22 cellular contexts compared by ENCODE assay signal in genomic region chr16:8614435-8615029, GRCh38. TPM values are rescaled to one million over a fixed set of nuclear protein-coding genes. Genes with fewer than 3 reads are reported as not detected.
DNase-seq lines count a peak whose midpoint lies in the region; ATAC-seq, FAIRE-seq and TF ChIP-seq lines count a peak whose summit lies in the region.
"Had no signal": no experiment of that assay in that cellular context is flagged by ENCODE, and none has a peak within 500 bp of the region (broad histone marks: within the 10 kb centered on the region; RNA-seq: fewer than 3 reads in every experiment).

No MANE protein-coding gene starts in this region.

- no peaks in the 10 kb centered on the region for H3K79me1 ChIP-seq in H1 (ENCODE audit: low read depth, low read length)

- H4K91ac ChIP-seq in H1 (replicated peaks; ENCODE audit: insufficient read length, low read length) = no peak overlapping the region

- H3K36me3 ChIP-seq in H1 (ENCODE audit: control insufficient read depth in 2 of 4, insufficient read depth in 4 of 4, low read length in 3 of 4) = no peaks in the 10 kb centered on the region
- H3K36me3 ChIP-seq: BLaER1 treated with 17β-estradiol and CSF1 and Interleukin-3, amounts not matched to agents 10 nM and 100 nM had no signal

- CTCF ChIA-PET in H1 (lab: Charles Lee; ENCODE audit: partially characterized antibody) = interaction anchor here (1.0 to 2.0 kb wide), 4 partner anchors 9 to 21 kb away, joined by 3 to 11 read pairs (median 6); no protein-coding TSS in a partner anchor

- H3K4me1 ChIP-seq in H1 (replicated peaks in 1 of 4; ENCODE audit: control insufficient read depth in 3 of 4, insufficient read depth in 4 of 4, low read length in 3 of 4) = no peaks in the 10 kb centered on the region
- H3K4me1 ChIP-seq: A549, Caco-2 had no signal

- H3K9me3 ChIP-seq in H1 (ENCODE audit: insufficient read depth in 2 of 2, low read depth in 1 of 2, low read length in 1 of 2) = no peaks in the 10 kb centered on the region
- H3K9me3 ChIP-seq: A549, Caco-2 had no signal

- no peak overlapping the region for H3K4ac ChIP-seq in H1 (replicated peaks; ENCODE audit: insufficient read length, low read depth, low read length)

- H2AFZ ChIP-seq in H1 (ENCODE audit: low read length) = 0 out of 2 replicates have a peak overlapping the region, but pooled peaks have one; percentile 9

- H3K9ac ChIP-seq in H1 (replicated peaks in 1 of 4; ENCODE audit: extremely low read depth in 1 of 4, low read depth in 3 of 4, low read length in 3 of 4) = no peak overlapping the region
- H3K9ac ChIP-seq: BLaER1 treated with 17β-estradiol and CSF1 and Interleukin-3, amounts not matched to agents 10 nM and 100 nM had no signal

- no peak for TF ChIP-seq CTCF in H1 (IDR thresholded peaks at IDR 0.05; ENCODE audit: control extremely low read depth in 1 of 3, insufficient read depth in 1 of 3, low read depth in 1 of 3, low read length in 3 of 3)

- no peak for TF ChIP-seq EP300 in H1 (IDR thresholded peaks at IDR 0.05; ENCODE audit: borderline replicate concordance in 1 of 2, low read depth in 2 of 2, low read length in 2 of 2)

- TF ChIP-seq RAD21 in H1 (IDR thresholded peaks at IDR 0.05 in 1 of 2, conservative IDR thresholded peaks at IDR 0.05 in 1 of 2; ENCODE audit: low read depth in 2 of 2, low read length in 2 of 2) = no peak

- no peak overlapping the region for H4K5ac ChIP-seq in H1 (ENCODE audit: insufficient read length, low read depth, low read length)

- no peak overlapping the region for H2BK20ac ChIP-seq in H1 (ENCODE audit: low read length)

- H3K4me2 ChIP-seq in H1 (ENCODE audit: insufficient read depth in 1 of 2, low read depth in 2 of 2, low read length in 2 of 2) = no peak overlapping the region
- H3K4me2 ChIP-seq: A549 had no signal

- WGBS in H1 (ENCODE audit: extremely low coverage in 1 of 2, insufficient coverage in 1 of 2, insufficient read length in 1 of 2, insufficient replicate concordance in 2 of 2, low coverage in 1 of 2, low lambda C conversion rate in 2 of 2, missing lambda C conversion rate in 1 of 2), 2 experiments = 85% methylated on average over 9 of the region's 9 CpGs; no CpG with 5 or more reads in 1 of the 2 experiments

- H3K14ac ChIP-seq in H1 (ENCODE audit: insufficient read length) = no peak overlapping the region

- no peak overlapping the region for H3K4me3 ChIP-seq in H1 (ENCODE audit: extremely low read depth in 1 of 4, insufficient read depth in 2 of 4, low read depth in 3 of 4, low read length in 4 of 4)
- H3K4me3 ChIP-seq: A549; BLaER1 treated with 17β-estradiol and CSF1 and Interleukin-3, amounts not matched to agents 10 nM and 100 nM had no signal

- H2BK15ac ChIP-seq in H1 (ENCODE audit: low read length) = no peak overlapping the region

- no peak for TF ChIP-seq POLR2A in H1 (IDR thresholded peaks at IDR 0.05; ENCODE audit: control extremely low read depth in 1 of 2, low read depth in 2 of 2, low read length in 2 of 2)

- H2BK5ac ChIP-seq in H1 (ENCODE audit: low read depth, low read length) = no peak overlapping the region

- no peak overlapping the region for H3K23ac ChIP-seq in H1 (ENCODE audit: insufficient read length)

- FAIRE-seq in HTR-8/SVneo (lab: Jason Lieb, UNC) (peak; percentile 13), H1 (lab: Jason Lieb, UNC) (no peak)
- FAIRE-seq: A549 had no signal

- H3K18ac ChIP-seq in H1 (ENCODE audit: extremely low read depth, low read length) = no peak overlapping the region

- ATAC-seq in HG02870 (IDR thresholded peaks at IDR 0.05; ENCODE audit: unreplicated experiment) = no peak
- ATAC-seq: A549 had no signal

- H4K20me1 ChIP-seq in H1 (replicated peaks in 1 of 2; ENCODE audit: control insufficient read depth in 1 of 2, insufficient read depth in 2 of 2, low read length in 2 of 2) = no peaks in the 10 kb centered on the region
- H4K20me1 ChIP-seq: BLaER1 treated with 17β-estradiol and CSF1 and Interleukin-3, amounts not matched to agents 10 nM and 100 nM had no signal

- H3K56ac ChIP-seq in H1 (replicated peaks; ENCODE audit: insufficient read length, low read depth, low read length) = no peak overlapping the region

- POLR2A ChIA-PET in H1 (lab: Charles Lee; ENCODE audit: partially characterized antibody) = interaction anchor here (0.6 kb wide), 1 partner anchor 425 kb away, joined by 3 read pairs; no protein-coding TSS in a partner anchor

- no peak overlapping the region for H2AK5ac ChIP-seq in H1 (ENCODE audit: low read depth, low read length)

- no peak overlapping the region for H3K27ac ChIP-seq in H1 (ENCODE audit: low read depth, low read length)
- H3K27ac ChIP-seq: 22Rv1; A549; BLaER1 treated with 17β-estradiol and CSF1 and Interleukin-3, amounts not matched to agents 10 nM and 100 nM had no signal

- no peaks in the 10 kb centered on the region for H3K23me2 ChIP-seq in H1 (ENCODE audit: low read depth, low read length)

- no peaks in the 10 kb centered on the region; a peak in 2 of 7 replicates for H3K27me3 ChIP-seq in H1 (replicated peaks in 1 of 4; ENCODE audit: control insufficient read depth in 3 of 4, extremely low read depth in 1 of 4, insufficient read depth in 3 of 4, low read length in 3 of 4)
- H3K27me3 ChIP-seq: BLaER1 treated with 17β-estradiol and CSF1 and Interleukin-3, amounts not matched to agents 10 nM and 100 nM had no signal

- H3K79me2 ChIP-seq in H1 (ENCODE audit: control insufficient read depth in 1 of 2, insufficient read depth in 2 of 2, low read length in 2 of 2) = no peaks in the 10 kb centered on the region

- no peak overlapping the region for H2BK12ac ChIP-seq in H1 (ENCODE audit: low read depth, low read length)

- DNase-seq in NCI-H526 (lab: John Stamatoyannopoulos, UW) (peak; percentile 4 to 33), NCI-H526 treated with DMSO at 0.1 percent for 48 hours (lab: John Stamatoyannopoulos, UW) (no peak), HTR-8/SVneo (ENCODE audit: insufficient read length, low spot score) (no peak), H1 (ENCODE audit: low read depth in 1 of 2, low spot score in 2 of 2) (no peak), epidermal melanocyte (ENCODE audit: insufficient read length, low spot score) (no peak), COR-L47 (lab: John Stamatoyannopoulos, UW) (no peak)
- DNase-seq: AML-193; Caco-2; CD8-positive, alpha-beta memory T cell; DMS153; DMS79; GDM1; GOT3; H9; IMR-90; KBM-7 had no signal

- no peak overlapping the region for H4K8ac ChIP-seq in H1 (ENCODE audit: extremely low read depth, insufficient read depth, low read length)

- H2BK120ac ChIP-seq in H1 (replicated peaks; ENCODE audit: low read depth, low read length) = no peak overlapping the region

TF ChIP-seq in H1, 55 proteins besides CTCF, POLR2A, EP300 and RAD21:
- TF ChIP-seq TCF12 (IDR thresholded peaks at IDR 0.05; ENCODE audit: low read depth, low read length) = no peak
- TF ChIP-seq KDM1A (IDR thresholded peaks at IDR 0.05; ENCODE audit: borderline replicate concordance, low read length) = no peak
- no peak for TF ChIP-seq CEBPB (IDR thresholded peaks at IDR 0.05; ENCODE audit: low read depth, low read length)
- TF ChIP-seq JUND (IDR thresholded peaks at IDR 0.05; ENCODE audit: low read length) = no peak

RNA-seq across cellular contexts. Expression of gene METTL22, which starts 7.0 kb away (rescaled TPM):
- total RNA-seq in H1 (2021; fragmentation: NEBNext Ultra II Directional; extraction: Animal tissue kit (Norgen Biotek cat#: 25700)) = 56.0 and 56.7 TPM in 2 replicates
- polyA plus RNA-seq in H1 (2011; rRNA removed) = 85.2 and 129 TPM in 2 replicates
- polyA plus RNA-seq in H1 (2011; cell fraction: cytosol; rRNA removed) = 107 TPM
- 221 TPM for polyA plus RNA-seq in H1 (2011; cell fraction: nucleus; rRNA removed)
- 36.6 to 55.9 TPM (median 47.9 TPM) in 4 replicates for polyA plus RNA-seq in H1 (2012, experiment 1 of 2)
- polyA plus RNA-seq in H1 (2012, experiment 2 of 2) = 42.3 TPM
- polyA plus RNA-seq in H1 (2013, experiment 1 of 2) = 45.4 TPM
- polyA plus RNA-seq in H1 (2013, experiment 2 of 2) = 41.7 TPM
- polyA minus RNA-seq in H1 (2011; rRNA and poly(A)+ RNA removed) = 89.6 and 106 TPM in 2 replicates
- polyA minus RNA-seq in H1 (2011; cell fraction: cytosol; rRNA and poly(A)+ RNA removed) = 58.5 TPM
- 110 TPM for polyA minus RNA-seq in H1 (2011; cell fraction: nucleus; rRNA and poly(A)+ RNA removed)

RNA-seq across cellular contexts. Expression of gene TMEM114, which starts 24.2 kb away (rescaled TPM):
- 1.6 TPM in 2 replicates for total RNA-seq in H1 (2021; fragmentation: NEBNext Ultra II Directional; extraction: Animal tissue kit (Norgen Biotek cat#: 25700))
- polyA plus RNA-seq in H1 (2011; rRNA removed) = 2.9 and 5.4 TPM in 2 replicates
- polyA plus RNA-seq in H1 (2011; cell fraction: cytosol; rRNA removed) = 4.3 TPM
- 4.4 TPM for polyA plus RNA-seq in H1 (2011; cell fraction: nucleus; rRNA removed)
- 1.0 to 3.6 TPM (median 2.7 TPM) in 4 replicates for polyA plus RNA-seq in H1 (2012, experiment 1 of 2)
- 1.5 TPM for polyA plus RNA-seq in H1 (2012, experiment 2 of 2)
- 0.55 TPM for polyA plus RNA-seq in H1 (2013, experiment 1 of 2)
- polyA plus RNA-seq in H1 (2013, experiment 2 of 2) = 0.70 TPM
- 0.19 and 0.80 TPM in 2 replicates for polyA minus RNA-seq in H1 (2011; rRNA and poly(A)+ RNA removed)
- polyA minus RNA-seq in H1 (2011; cell fraction: cytosol; rRNA and poly(A)+ RNA removed) = not detected
- not detected for polyA minus RNA-seq in H1 (2011; cell fraction: nucleus; rRNA and poly(A)+ RNA removed)
- total RNA-seq: Caco-2; CD8-positive, alpha-beta memory T cell; Daoy; HT-29; IMR-90 had no signal
- polyA plus RNA-seq: A549; CD8-positive, alpha-beta memory T cell; IMR-90 had no signal

RNA-seq across cellular contexts. Expression of gene ABAT, which starts 59.9 kb away (rescaled TPM):
- 8.4 and 8.9 TPM in 2 replicates for total RNA-seq in H1 (2021; fragmentation: NEBNext Ultra II Directional; extraction: Animal tissue kit (Norgen Biotek cat#: 25700))
- polyA plus RNA-seq in H1 (2011; rRNA removed) = 6.4 and 6.9 TPM in 2 replicates
- 6.9 TPM for polyA plus RNA-seq in H1 (2011; cell fraction: cytosol; rRNA removed)
- polyA plus RNA-seq in H1 (2011; cell fraction: nucleus; rRNA removed) = 8.7 TPM
- 6.1 to 7.6 TPM (median 6.4 TPM) in 4 replicates for polyA plus RNA-seq in H1 (2012, experiment 1 of 2)
- 1.9 TPM for polyA plus RNA-seq in H1 (2012, experiment 2 of 2)
- polyA plus RNA-seq in H1 (2013, experiment 1 of 2) = 4.4 TPM
- 4.5 TPM for polyA plus RNA-seq in H1 (2013, experiment 2 of 2)
- 7.2 and 7.5 TPM in 2 replicates for polyA minus RNA-seq in H1 (2011; rRNA and poly(A)+ RNA removed)
- 4.3 TPM for polyA minus RNA-seq in H1 (2011; cell fraction: cytosol; rRNA and poly(A)+ RNA removed)
- polyA minus RNA-seq in H1 (2011; cell fraction: nucleus; rRNA and poly(A)+ RNA removed) = 7.7 TPM

Comparison
In these comparisons a context has a peak if more than half of its experiments do, and no peak if none do; other contexts are left out.
1. DNase-seq: peak in NCI-H526 (2 of 2); none in NCI-H526 treated with DMSO at 0.1 percent for 48 hours (single experiment), HTR-8/SVneo (single experiment), H1 (0 of 2), epidermal melanocyte (single experiment) and COR-L47 (single experiment).